ENCODE assay signal across 17 cellular contexts in the genomic region with DNA sequence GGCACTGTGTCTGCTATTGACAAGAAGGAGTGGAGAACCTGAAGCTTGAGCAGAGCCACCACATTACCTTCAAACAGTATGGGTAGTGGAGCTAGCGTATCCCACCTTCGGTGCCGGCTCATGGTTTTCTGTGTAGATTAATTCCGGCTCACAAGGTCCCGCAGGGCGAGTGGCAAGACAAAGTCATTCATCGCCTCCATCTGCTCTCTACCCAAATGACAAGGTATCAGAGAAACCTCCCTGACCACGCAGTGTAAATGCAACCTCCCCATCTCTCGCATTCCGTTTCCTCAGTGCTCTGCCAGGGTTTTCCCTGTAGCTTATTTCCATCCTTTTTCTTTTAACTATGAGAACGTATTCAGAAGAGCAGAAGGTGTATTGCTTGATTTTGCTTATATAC.
"Had no signal": no experiment of that assay in that cellular context is flagged by ENCODE, and none has a peak within 500 bp of the region (broad histone marks: within the 10 kb centered on the region; RNA-seq: fewer than 3 reads in every experiment).

No MANE protein-coding gene starts in this region.

- H3K9me3 Mint-ChIP-seq: activated T-helper 1 cell treated with anti-CD3 and anti-CD28 coated beads, Interleukin-12 subunit alpha, Interleukin-12 subunit beta, Interleukin-2, Interleukin-4 antibody, amounts not matched to agents 30 ng/mL and 10 ng/mL and 1 ng/mL, durations not matched to agents 14 hours and 24 hours and 36 hours; memory B cell had no signal

- H3K9me3 ChIP-seq: colonic mucosa, gastrocnemius medialis, left ventricle myocardium inferior, SJCRH30, upper lobe of right lung had no signal

- H3K4me3 Mint-ChIP-seq: activated CD8-positive, alpha-beta T cell treated with anti-CD3 and anti-CD28 coated beads, Interleukin-2, amount 10 ng/mL, durations not matched to agents 7 days and 5 days; activated naive CD8-positive, alpha-beta T cell; activated T-helper 1 cell treated with anti-CD3 and anti-CD28 coated beads, Interleukin-12 subunit alpha, Interleukin-12 subunit beta, Interleukin-2, Interleukin-4 antibody, amounts not matched to agents 30 ng/mL and 10 ng/mL and 1 ng/mL, durations not matched to agents 14 hours and 24 hours and 36 hours; memory B cell had no signal

- H3K36me3 Mint-ChIP-seq: memory B cell had no signal

- H2AFZ ChIP-seq: parathyroid adenoma had no signal

- H3K27me3 Mint-ChIP-seq: activated naive CD8-positive, alpha-beta T cell; memory B cell had no signal

- H3K27ac ChIP-seq: colonic mucosa, gastrocnemius medialis, left ventricle myocardium inferior, parathyroid adenoma, SJCRH30, upper lobe of right lung had no signal

- H3K36me3 ChIP-seq: colonic mucosa, gastrocnemius medialis, left ventricle myocardium inferior, SJCRH30, upper lobe of right lung had no signal

- H3K27ac Mint-ChIP-seq: activated CD8-positive, alpha-beta T cell treated with anti-CD3 and anti-CD28 coated beads, Interleukin-2, amount 10 ng/mL, durations not matched to agents 7 days and 5 days; activated T-helper 1 cell treated with anti-CD3 and anti-CD28 coated beads, Interleukin-12 subunit alpha, Interleukin-12 subunit beta, Interleukin-2, Interleukin-4 antibody, amounts not matched to agents 30 ng/mL and 10 ng/mL and 1 ng/mL, durations not matched to agents 14 hours and 24 hours and 36 hours had no signal

- H3K9ac ChIP-seq: parathyroid adenoma had no signal

- ATAC-seq: activated CD8-positive, alpha-beta T cell treated with anti-CD3 and anti-CD28 coated beads, Interleukin-2, amount 10 ng/mL, durations not matched to agents 7 days and 5 days; gastrocnemius medialis; upper lobe of right lung had no signal

- FAIRE-seq: kidney, small intestine had no signal

- H3K4me1 ChIP-seq: colonic mucosa had no signal

- H3K27me3 ChIP-seq: colonic mucosa, gastrocnemius medialis, SJCRH30, upper lobe of right lung had no signal

- DNase-seq: activated CD4-positive, alpha-beta T cell treated with anti-CD3 and anti-CD28 coated beads for 48 hours; activated CD8-positive, alpha-beta T cell treated with anti-CD3 and anti-CD28 coated beads, Interleukin-2, amount 10 ng/mL, durations not matched to agents 7 days and 5 days; aorta; colonic mucosa; effector CD4-positive, alpha-beta T cell; gastrocnemius medialis; kidney; left ventricle myocardium inferior; SJCRH30; small intestine; SW 1271; T1000; upper lobe of right lung had no signal

- H3K4me3 ChIP-seq: colonic mucosa, gastrocnemius medialis, left ventricle myocardium inferior, SJCRH30, upper lobe of right lung had no signal
